ENCODE assay signal across 8 cellular contexts in the genomic region with DNA sequence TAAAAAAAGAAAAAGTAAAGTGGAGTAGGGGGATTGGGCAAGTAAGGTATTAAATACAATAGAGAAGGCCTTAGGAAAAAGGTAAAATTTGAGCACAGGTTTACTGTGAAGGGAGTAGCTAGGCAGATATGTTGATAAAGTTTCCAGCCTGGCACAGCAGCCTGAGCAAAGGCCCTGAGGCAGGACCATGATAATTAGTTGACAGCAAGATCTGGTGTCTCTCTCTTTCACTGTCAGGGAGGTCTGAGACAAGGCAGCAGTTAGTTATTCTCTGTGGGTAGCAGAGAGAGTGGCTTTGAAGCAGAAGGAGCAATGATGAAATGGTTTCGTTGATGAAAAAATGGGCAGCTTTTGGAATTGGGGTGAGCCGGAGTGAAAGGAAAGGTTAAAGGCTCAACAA.
"Had no signal": no experiment of that assay in that cellular context is flagged by ENCODE, and none has a peak within 500 bp of the region (broad histone marks: within the 10 kb centered on the region; RNA-seq: fewer than 3 reads in every experiment).

No MANE protein-coding gene starts in this region.

- FAIRE-seq: K562 had no signal

- ATAC-seq: HCT116, K562 had no signal

- H3K4me1 ChIP-seq: HAP-1 had no signal

- H3K9ac ChIP-seq: GM23248 had no signal

- H3K4me3 ChIP-seq: GM23248, HAP-1, K562 had no signal

- DNase-seq: GM23248, H7, IMR-90, KG1 had no signal

- H3K27ac ChIP-seq: GM23248, HL-60 had no signal

- H3K36me3 ChIP-seq: HAP-1 had no signal

- H3K9me3 ChIP-seq: HAP-1 had no signal

- H2AFZ ChIP-seq: GM23248 had no signal
